Comparison of ENCODE assay signal across 1 cellular context in the genomic region with DNA sequence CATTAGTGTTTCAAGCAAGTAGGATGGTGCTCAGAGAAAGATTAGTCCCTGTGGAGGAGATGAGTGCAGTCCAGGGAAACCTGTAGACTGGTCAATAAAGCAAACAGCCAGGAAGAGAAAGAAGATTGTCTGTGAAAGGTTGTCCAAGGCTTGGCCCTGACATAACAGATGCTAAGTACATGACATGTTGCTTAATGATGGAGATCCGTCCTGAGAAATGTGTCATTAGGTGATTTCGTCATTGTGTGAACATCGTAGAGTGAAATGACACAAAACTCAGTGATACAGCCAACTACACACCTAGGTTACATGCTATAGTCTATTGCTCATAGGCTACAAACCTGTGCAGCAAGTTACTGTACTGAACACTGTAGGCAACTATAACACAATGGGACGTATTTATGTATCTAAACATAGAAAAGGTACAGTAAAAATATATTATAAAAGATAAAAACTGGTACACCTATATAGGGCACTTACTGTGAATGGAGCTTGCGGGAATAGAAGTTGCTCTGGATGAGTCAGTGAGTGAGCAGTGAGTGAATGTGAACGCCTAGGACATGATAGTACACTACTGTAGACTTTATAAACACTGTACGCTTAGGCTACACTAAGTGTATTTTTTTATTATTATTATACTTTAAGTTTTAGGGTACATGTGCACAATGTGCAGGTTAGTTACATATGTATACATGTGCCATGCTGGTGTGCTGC.
TF ChIP-seq lines count a peak whose summit lies in the region.

No MANE protein-coding gene starts in this region.

TF ChIP-seq in HepG2, 621 proteins besides CTCF, POLR2A, EP300 and RAD21 (continued from another document and continues in another):
- TF ChIP-seq, protein P1, sequence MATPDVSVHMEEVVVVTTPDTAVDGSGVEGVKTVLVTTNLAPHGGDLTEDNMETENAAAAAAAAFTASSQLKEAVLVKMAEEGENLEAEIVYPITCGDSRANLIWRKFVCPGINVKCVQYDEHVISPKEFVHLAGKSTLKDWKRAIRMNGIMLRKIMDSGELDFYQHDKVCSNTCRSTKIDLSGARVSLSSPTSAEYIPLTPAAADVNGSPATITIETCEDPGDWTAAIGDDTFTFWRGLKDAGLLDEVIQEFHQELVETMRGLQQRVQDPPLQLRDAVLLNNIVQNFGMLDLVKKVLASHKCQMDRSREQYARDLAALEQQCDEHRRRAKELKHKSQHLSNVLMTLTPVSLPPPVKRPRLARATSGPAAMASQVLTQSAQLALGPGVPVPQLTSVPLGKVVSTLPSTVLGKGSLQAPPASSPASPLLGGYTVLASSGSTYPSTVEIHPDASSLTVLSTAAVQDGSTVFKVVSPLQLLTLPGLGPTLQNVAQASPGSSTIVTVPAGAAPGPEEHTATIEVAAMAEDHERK (CRISPR knock-in tag; IDR thresholded peaks at IDR 0.05; ENCODE audit: low read depth), result no peak
- TF ChIP-seq POGZ (CRISPR knock-in tag; IDR thresholded peaks at IDR 0.05) (0 out of 2 replicates have a peak, but pooled peaks have one; percentile 33), RXRB (CRISPR knock-in tag; IDR thresholded peaks at IDR 0.05; ENCODE audit: borderline replicate concordance) (peak; percentile 43; the same call in 1 of the 2 replicates), TBX2 (CRISPR knock-in tag; IDR thresholded peaks at IDR 0.05; ENCODE audit: borderline replicate concordance) (no peak), ZNF543 (CRISPR knock-in tag; IDR thresholded peaks at IDR 0.05) (no peak), ZNF570 (CRISPR knock-in tag; IDR thresholded peaks at IDR 0.05; ENCODE audit: borderline replicate concordance) (no peak), GLI4 (CRISPR knock-in tag; IDR thresholded peaks at IDR 0.05; ENCODE audit: borderline replicate concordance) (no peak), KDM1A (CRISPR knock-in tag; IDR thresholded peaks at IDR 0.05) (peak; percentile 50; the same call in 1 of the 2 replicates), BCL6 (CRISPR knock-in tag; IDR thresholded peaks at IDR 0.05) (peak; percentile 91), SAP130 (CRISPR knock-in tag; IDR thresholded peaks at IDR 0.05; ENCODE audit: low read depth) (peak; percentile 13; the same call in 1 of the 2 replicates), CREM (IDR thresholded peaks at IDR 0.05) (peak; percentile 20; the same call in 1 of the 2 replicates), CREM (CRISPR knock-in tag; IDR thresholded peaks at IDR 0.05) (no peak), POLR2G (IDR thresholded peaks at IDR 0.05; ENCODE audit: low read depth, low read length) (no peak), ZNF138 (CRISPR knock-in tag; IDR thresholded peaks at IDR 0.05; ENCODE audit: low read depth) (no peak), ONECUT2 (CRISPR knock-in tag; IDR thresholded peaks at IDR 0.05) (peak; percentile 60), FOXA1 (IDR thresholded peaks at IDR 0.05) (no peak), FOXA1 (CRISPR knock-in tag; IDR thresholded peaks at IDR 0.05) (peak; percentile 31; the same call in 1 of the 2 replicates), MTF2 (CRISPR knock-in tag; IDR thresholded peaks at IDR 0.05; ENCODE audit: borderline replicate concordance) (no peak), SOX13 (IDR thresholded peaks at IDR 0.05) (no peak), SOX13 (CRISPR knock-in tag; conservative IDR thresholded peaks at IDR 0.05 in 1 of 2, IDR thresholded peaks at IDR 0.05 in 1 of 2) (peak in 1 of 2 experiments; percentile 51; a peak in 1 of 4 replicates), CHD4 (IDR thresholded peaks at IDR 0.05; ENCODE audit: borderline replicate concordance, low read length) (no peak), ZNF572 (CRISPR knock-in tag; IDR thresholded peaks at IDR 0.05) (no peak), NR2F1 (CRISPR knock-in tag; IDR thresholded peaks at IDR 0.05) (no peak), DNMT3B (CRISPR knock-in tag; conservative IDR thresholded peaks at IDR 0.05) (no peak), ARNT (IDR thresholded peaks at IDR 0.05) (no peak), KDM3A (CRISPR knock-in tag; IDR thresholded peaks at IDR 0.05; ENCODE audit: low read depth) (no peak), FOXA3 (CRISPR knock-in tag; IDR thresholded peaks at IDR 0.05) (peak; percentile 50; the same call in 1 of the 2 replicates), ZFP37 (CRISPR knock-in tag; IDR thresholded peaks at IDR 0.05; ENCODE audit: borderline replicate concordance) (no peak), PLRG1 (conservative IDR thresholded peaks at IDR 0.05) (no peak), SRSF4 (IDR thresholded peaks at IDR 0.05; ENCODE audit: low read depth, low read length, poor library complexity, severe bottlenecking) (no peak), MYC (CRISPR knock-in tag; IDR thresholded peaks at IDR 0.05; ENCODE audit: borderline replicate concordance) (no peak), ZNF30 (CRISPR knock-in tag; IDR thresholded peaks at IDR 0.05) (no peak), ZNF44 (CRISPR knock-in tag; IDR thresholded peaks at IDR 0.05) (no peak), NR2C2 (CRISPR knock-in tag; IDR thresholded peaks at IDR 0.05; ENCODE audit: borderline replicate concordance) (no peak; the same call in 1 of the 2 replicates), RAD51 (IDR thresholded peaks at IDR 0.05; ENCODE audit: borderline replicate concordance) (no peak), GABPB1 (CRISPR knock-in tag; IDR thresholded peaks at IDR 0.05) (no peak), ZNF790 (CRISPR knock-in tag; IDR thresholded peaks at IDR 0.05; ENCODE audit: borderline replicate concordance) (no peak), ERF (CRISPR knock-in tag; IDR thresholded peaks at IDR 0.05) (no peak), ISX (CRISPR knock-in tag; conservative IDR thresholded peaks at IDR 0.05) (no peak), EZH2 (conservative IDR thresholded peaks at IDR 0.05; ENCODE audit: low read depth, low read length) (no peak), ZNF747 (CRISPR knock-in tag; IDR thresholded peaks at IDR 0.05; ENCODE audit: borderline replicate concordance) (no peak), PPARG (CRISPR knock-in tag; conservative IDR thresholded peaks at IDR 0.05) (0 out of 2 replicates have a peak, but pooled peaks have one; percentile 5)
- TF ChIP-seq, protein P2, sequence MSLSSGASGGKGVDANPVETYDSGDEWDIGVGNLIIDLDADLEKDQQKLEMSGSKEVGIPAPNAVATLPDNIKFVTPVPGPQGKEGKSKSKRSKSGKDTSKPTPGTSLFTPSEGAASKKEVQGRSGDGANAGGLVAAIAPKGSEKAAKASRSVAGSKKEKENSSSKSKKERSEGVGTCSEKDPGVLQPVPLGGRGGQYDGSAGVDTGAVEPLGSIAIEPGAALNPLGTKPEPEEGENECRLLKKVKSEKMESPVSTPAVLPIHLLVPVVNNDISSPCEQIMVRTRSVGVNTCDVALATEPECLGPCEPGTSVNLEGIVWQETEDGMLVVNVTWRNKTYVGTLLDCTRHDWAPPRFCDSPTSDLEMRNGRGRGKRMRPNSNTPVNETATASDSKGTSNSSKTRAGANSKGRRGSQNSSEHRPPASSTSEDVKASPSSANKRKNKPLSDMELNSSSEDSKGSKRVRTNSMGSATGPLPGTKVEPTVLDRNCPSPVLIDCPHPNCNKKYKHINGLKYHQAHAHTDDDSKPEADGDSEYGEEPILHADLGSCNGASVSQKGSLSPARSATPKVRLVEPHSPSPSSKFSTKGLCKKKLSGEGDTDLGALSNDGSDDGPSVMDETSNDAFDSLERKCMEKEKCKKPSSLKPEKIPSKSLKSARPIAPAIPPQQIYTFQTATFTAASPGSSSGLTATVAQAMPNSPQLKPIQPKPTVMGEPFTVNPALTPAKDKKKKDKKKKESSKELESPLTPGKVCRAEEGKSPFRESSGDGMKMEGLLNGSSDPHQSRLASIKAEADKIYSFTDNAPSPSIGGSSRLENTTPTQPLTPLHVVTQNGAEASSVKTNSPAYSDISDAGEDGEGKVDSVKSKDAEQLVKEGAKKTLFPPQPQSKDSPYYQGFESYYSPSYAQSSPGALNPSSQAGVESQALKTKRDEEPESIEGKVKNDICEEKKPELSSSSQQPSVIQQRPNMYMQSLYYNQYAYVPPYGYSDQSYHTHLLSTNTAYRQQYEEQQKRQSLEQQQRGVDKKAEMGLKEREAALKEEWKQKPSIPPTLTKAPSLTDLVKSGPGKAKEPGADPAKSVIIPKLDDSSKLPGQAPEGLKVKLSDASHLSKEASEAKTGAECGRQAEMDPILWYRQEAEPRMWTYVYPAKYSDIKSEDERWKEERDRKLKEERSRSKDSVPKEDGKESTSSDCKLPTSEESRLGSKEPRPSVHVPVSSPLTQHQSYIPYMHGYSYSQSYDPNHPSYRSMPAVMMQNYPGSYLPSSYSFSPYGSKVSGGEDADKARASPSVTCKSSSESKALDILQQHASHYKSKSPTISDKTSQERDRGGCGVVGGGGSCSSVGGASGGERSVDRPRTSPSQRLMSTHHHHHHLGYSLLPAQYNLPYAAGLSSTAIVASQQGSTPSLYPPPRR (CRISPR knock-in tag; IDR thresholded peaks at IDR 0.05; ENCODE audit: borderline replicate concordance), result peak; percentile 49; the same call in 1 of the 2 replicates
- TF ChIP-seq, protein P3, sequence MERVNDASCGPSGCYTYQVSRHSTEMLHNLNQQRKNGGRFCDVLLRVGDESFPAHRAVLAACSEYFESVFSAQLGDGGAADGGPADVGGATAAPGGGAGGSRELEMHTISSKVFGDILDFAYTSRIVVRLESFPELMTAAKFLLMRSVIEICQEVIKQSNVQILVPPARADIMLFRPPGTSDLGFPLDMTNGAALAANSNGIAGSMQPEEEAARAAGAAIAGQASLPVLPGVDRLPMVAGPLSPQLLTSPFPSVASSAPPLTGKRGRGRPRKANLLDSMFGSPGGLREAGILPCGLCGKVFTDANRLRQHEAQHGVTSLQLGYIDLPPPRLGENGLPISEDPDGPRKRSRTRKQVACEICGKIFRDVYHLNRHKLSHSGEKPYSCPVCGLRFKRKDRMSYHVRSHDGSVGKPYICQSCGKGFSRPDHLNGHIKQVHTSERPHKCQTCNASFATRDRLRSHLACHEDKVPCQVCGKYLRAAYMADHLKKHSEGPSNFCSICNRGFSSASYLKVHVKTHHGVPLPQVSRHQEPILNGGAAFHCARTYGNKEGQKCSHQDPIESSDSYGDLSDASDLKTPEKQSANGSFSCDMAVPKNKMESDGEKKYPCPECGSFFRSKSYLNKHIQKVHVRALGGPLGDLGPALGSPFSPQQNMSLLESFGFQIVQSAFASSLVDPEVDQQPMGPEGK (CRISPR knock-in tag; IDR thresholded peaks at IDR 0.05), result no peak
- TF ChIP-seq, protein P4, sequence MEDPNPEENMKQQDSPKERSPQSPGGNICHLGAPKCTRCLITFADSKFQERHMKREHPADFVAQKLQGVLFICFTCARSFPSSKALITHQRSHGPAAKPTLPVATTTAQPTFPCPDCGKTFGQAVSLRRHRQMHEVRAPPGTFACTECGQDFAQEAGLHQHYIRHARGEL (CRISPR knock-in tag; IDR thresholded peaks at IDR 0.05), result no peak
- TF ChIP-seq, protein P5, sequence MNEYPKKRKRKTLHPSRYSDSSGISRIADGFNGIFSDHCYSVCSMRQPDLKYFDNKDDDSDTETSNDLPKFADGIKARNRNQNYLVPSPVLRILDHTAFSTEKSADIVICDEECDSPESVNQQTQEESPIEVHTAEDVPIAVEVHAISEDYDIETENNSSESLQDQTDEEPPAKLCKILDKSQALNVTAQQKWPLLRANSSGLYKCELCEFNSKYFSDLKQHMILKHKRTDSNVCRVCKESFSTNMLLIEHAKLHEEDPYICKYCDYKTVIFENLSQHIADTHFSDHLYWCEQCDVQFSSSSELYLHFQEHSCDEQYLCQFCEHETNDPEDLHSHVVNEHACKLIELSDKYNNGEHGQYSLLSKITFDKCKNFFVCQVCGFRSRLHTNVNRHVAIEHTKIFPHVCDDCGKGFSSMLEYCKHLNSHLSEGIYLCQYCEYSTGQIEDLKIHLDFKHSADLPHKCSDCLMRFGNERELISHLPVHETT (CRISPR knock-in tag; conservative IDR thresholded peaks at IDR 0.05), result no peak
- TF ChIP-seq, protein P6, sequence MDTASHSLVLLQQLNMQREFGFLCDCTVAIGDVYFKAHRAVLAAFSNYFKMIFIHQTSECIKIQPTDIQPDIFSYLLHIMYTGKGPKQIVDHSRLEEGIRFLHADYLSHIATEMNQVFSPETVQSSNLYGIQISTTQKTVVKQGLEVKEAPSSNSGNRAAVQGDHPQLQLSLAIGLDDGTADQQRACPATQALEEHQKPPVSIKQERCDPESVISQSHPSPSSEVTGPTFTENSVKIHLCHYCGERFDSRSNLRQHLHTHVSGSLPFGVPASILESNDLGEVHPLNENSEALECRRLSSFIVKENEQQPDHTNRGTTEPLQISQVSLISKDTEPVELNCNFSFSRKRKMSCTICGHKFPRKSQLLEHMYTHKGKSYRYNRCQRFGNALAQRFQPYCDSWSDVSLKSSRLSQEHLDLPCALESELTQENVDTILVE (CRISPR knock-in tag; IDR thresholded peaks at IDR 0.05), result no peak
- TF ChIP-seq, protein P7, sequence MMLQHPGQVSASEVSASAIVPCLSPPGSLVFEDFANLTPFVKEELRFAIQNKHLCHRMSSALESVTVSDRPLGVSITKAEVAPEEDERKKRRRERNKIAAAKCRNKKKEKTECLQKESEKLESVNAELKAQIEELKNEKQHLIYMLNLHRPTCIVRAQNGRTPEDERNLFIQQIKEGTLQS (CRISPR knock-in tag; IDR thresholded peaks at IDR 0.05), result no peak
- TF ChIP-seq, protein P8, sequence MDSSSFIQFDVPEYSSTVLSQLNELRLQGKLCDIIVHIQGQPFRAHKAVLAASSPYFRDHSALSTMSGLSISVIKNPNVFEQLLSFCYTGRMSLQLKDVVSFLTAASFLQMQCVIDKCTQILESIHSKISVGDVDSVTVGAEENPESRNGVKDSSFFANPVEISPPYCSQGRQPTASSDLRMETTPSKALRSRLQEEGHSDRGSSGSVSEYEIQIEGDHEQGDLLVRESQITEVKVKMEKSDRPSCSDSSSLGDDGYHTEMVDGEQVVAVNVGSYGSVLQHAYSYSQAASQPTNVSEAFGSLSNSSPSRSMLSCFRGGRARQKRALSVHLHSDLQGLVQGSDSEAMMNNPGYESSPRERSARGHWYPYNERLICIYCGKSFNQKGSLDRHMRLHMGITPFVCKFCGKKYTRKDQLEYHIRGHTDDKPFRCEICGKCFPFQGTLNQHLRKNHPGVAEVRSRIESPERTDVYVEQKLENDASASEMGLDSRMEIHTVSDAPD (CRISPR knock-in tag; IDR thresholded peaks at IDR 0.05), result no peak
- TF ChIP-seq, protein P9, sequence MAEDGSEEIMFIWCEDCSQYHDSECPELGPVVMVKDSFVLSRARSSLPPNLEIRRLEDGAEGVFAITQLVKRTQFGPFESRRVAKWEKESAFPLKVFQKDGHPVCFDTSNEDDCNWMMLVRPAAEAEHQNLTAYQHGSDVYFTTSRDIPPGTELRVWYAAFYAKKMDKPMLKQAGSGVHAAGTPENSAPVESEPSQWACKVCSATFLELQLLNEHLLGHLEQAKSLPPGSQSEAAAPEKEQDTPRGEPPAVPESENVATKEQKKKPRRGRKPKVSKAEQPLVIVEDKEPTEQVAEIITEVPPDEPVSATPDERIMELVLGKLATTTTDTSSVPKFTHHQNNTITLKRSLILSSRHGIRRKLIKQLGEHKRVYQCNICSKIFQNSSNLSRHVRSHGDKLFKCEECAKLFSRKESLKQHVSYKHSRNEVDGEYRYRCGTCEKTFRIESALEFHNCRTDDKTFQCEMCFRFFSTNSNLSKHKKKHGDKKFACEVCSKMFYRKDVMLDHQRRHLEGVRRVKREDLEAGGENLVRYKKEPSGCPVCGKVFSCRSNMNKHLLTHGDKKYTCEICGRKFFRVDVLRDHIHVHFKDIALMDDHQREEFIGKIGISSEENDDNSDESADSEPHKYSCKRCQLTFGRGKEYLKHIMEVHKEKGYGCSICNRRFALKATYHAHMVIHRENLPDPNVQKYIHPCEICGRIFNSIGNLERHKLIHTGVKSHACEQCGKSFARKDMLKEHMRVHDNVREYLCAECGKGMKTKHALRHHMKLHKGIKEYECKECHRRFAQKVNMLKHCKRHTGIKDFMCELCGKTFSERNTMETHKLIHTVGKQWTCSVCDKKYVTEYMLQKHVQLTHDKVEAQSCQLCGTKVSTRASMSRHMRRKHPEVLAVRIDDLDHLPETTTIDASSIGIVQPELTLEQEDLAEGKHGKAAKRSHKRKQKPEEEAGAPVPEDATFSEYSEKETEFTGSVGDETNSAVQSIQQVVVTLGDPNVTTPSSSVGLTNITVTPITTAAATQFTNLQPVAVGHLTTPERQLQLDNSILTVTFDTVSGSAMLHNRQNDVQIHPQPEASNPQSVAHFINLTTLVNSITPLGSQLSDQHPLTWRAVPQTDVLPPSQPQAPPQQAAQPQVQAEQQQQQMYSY (CRISPR knock-in tag; IDR thresholded peaks at IDR 0.05), result no peak
